In genomic region chr2:168751104-168751768, GRCh38 we compare ENCODE assay signal across 9 cellular contexts. TPM values are rescaled to one million over a fixed set of nuclear protein-coding genes. Genes with fewer than 3 reads are reported as not detected.
A peak's percentile ranks its signal among the peaks of the same experiment; 100 is the strongest.
DNase-seq lines count a peak whose midpoint lies in the region; ATAC-seq and TF ChIP-seq lines count a peak whose summit lies in the region.
"Had no signal": no experiment of that assay in that cellular context is flagged by ENCODE, and none has a peak within 500 bp of the region (broad histone marks: within the 10 kb centered on the region; RNA-seq: fewer than 3 reads in every experiment).

No MANE protein-coding gene starts in this region.

- DNase-seq in stimulated activated CD4-positive, alpha-beta T cell treated with anti-CD3 and anti-CD28 coated beads, Interleukin-4, amount 100 ng/mL, for 1 hour: peak; percentile 7
- DNase-seq in stimulated activated CD4-positive, alpha-beta T cell treated with anti-CD3 and anti-CD28 coated beads, Interleukin-1b, Interleukin-23, amount 100 ng/mL, for 48 hours: no peak
- peak; percentile 7 for DNase-seq in activated CD4-positive, alpha-beta T cell treated with anti-CD3 and anti-CD28 coated beads, Interleukin-2, amount 50 U/mL, for 1 hour
- DNase-seq in stimulated activated naive CD8-positive, alpha-beta T cell treated with anti-CD3 and anti-CD28 coated beads, Interleukin-15, amount 100 ng/mL, for 72 hours: peak; percentile 30 to 46
- DNase-seq in GOT3 (lab: John Stamatoyannopoulos, UW) (no peak), HFFc6 (no peak)
- DNase-seq in activated CD8-positive, alpha-beta memory T cell treated with anti-CD3 and anti-CD28 coated beads, Interleukin-2, amount 50 U/mL, for 4 hours: no peak
- DNase-seq: DMS 273 treated with DMSO at 0.1 percent for 48 hours had no signal

- peak; percentile 88 for ATAC-seq in HG02884 (IDR thresholded peaks at IDR 0.05; ENCODE audit: unreplicated experiment)
- peak; percentile 100 for ATAC-seq in stimulated activated naive CD8-positive, alpha-beta T cell treated with anti-CD3 and anti-CD28 coated beads, Interleukin-15, amount 100 ng/mL, for 72 hours

- no peaks in the 10 kb centered on the region for H3K36me3 Mint-ChIP-seq in HFFc6 (ENCODE audit: low read depth)

- H3K27ac Mint-ChIP-seq in stimulated activated naive CD8-positive, alpha-beta T cell treated with anti-CD3 and anti-CD28 coated beads, Interleukin-15, amount 100 ng/mL, for 72 hours: peak overlapping the region in 1 of 2 donors; percentile 33
- H3K27ac Mint-ChIP-seq in HFFc6: no peak overlapping the region

- TF ChIP-seq CTCF in HFFc6 (IDR thresholded peaks at IDR 0.05): no peak

- H3K27me3 Mint-ChIP-seq in stimulated activated naive CD8-positive, alpha-beta T cell treated with anti-CD3 and anti-CD28 coated beads, Interleukin-15, amount 100 ng/mL, for 72 hours: no peaks in the 10 kb centered on the region
- H3K27me3 Mint-ChIP-seq in HFFc6 (ENCODE audit: insufficient read depth): peaks cover 2% of the 10 kb centered on the region

- H3K9me3 Mint-ChIP-seq in stimulated activated naive CD8-positive, alpha-beta T cell treated with anti-CD3 and anti-CD28 coated beads, Interleukin-15, amount 100 ng/mL, for 72 hours: no peaks in the 10 kb centered on the region
- no peaks in the 10 kb centered on the region for H3K9me3 Mint-ChIP-seq in HFFc6

- H3K4me3 Mint-ChIP-seq in stimulated activated naive CD8-positive, alpha-beta T cell treated with anti-CD3 and anti-CD28 coated beads, Interleukin-15, amount 100 ng/mL, for 72 hours: peak overlapping the region in 1 of 2 donors; percentile 14
- no peak overlapping the region for H3K4me3 Mint-ChIP-seq in HFFc6

- peaks cover 64% of the 10 kb centered on the region for H3K4me1 Mint-ChIP-seq in stimulated activated naive CD8-positive, alpha-beta T cell treated with anti-CD3 and anti-CD28 coated beads, Interleukin-15, amount 100 ng/mL, for 72 hours
- H3K4me1 Mint-ChIP-seq in HFFc6 (ENCODE audit: low read depth): no peaks in the 10 kb centered on the region

RNA-seq across cellular contexts. Expression of gene NOSTRIN, which starts 51.2 kb away (rescaled TPM):
- not detected for total RNA-seq in HFFc6 (2021; fragmentation: NEBNext Ultra II Directional; extraction: Animal tissue kit (Norgen Biotek cat#: 25700))

Comparison
In these comparisons a context has a peak if more than half of its experiments do, and no peak if none do; other contexts are left out.
1. DNase-seq: peak in stimulated activated CD4-positive, alpha-beta T cell treated with anti-CD3 and anti-CD28 coated beads, Interleukin-4, amount 100 ng/mL, for 1 hour (single experiment), activated CD4-positive, alpha-beta T cell treated with anti-CD3 and anti-CD28 coated beads, Interleukin-2, amount 50 U/mL, for 1 hour (single experiment) and stimulated activated naive CD8-positive, alpha-beta T cell treated with anti-CD3 and anti-CD28 coated beads, Interleukin-15, amount 100 ng/mL, for 72 hours (2 of 2); none in stimulated activated CD4-positive, alpha-beta T cell treated with anti-CD3 and anti-CD28 coated beads, Interleukin-1b, Interleukin-23, amount 100 ng/mL, for 48 hours (single experiment), GOT3 (single experiment), HFFc6 (single experiment) and activated CD8-positive, alpha-beta memory T cell treated with anti-CD3 and anti-CD28 coated beads, Interleukin-2, amount 50 U/mL, for 4 hours (single experiment).